18 cellular contexts compared by ENCODE assay signal in the genomic region with DNA sequence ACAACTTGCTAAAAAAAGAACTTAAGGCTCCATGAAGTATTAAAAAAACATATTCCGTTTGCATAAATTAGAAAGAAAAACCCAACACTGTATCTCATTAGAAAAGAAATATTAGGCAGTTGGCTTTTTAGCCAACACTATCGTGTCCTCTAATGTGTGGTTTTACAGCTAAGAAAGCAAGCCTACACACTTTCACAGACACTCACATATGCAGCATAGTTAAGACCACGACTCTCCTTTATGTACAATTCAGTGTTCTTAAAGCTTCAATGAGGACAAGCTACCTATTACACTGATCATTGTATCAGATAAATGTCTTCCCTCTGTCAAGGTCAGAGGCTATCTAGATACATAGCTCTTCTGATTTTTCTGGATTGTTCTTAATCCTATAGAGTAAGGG.
A peak's percentile ranks its signal among the peaks of the same experiment; 100 is the strongest.
DNase-seq lines count a peak whose midpoint lies in the region; ATAC-seq and TF ChIP-seq lines count a peak whose summit lies in the region.
"Had no signal": no experiment of that assay in that cellular context is flagged by ENCODE, and none has a peak within 500 bp of the region (broad histone marks: within the 10 kb centered on the region; RNA-seq: fewer than 3 reads in every experiment).

No MANE protein-coding gene starts in this region.

- no peaks in the 10 kb centered on the region for H3K4me1 ChIP-seq in CD4-positive, alpha-beta memory T cell (ENCODE audit: insufficient read depth, low read length)
- H3K4me1 ChIP-seq in Caco-2: no peaks in the 10 kb centered on the region
- H3K4me1 ChIP-seq: parathyroid adenoma had no signal

- no peaks in the 10 kb centered on the region for H3K27me3 ChIP-seq in CD4-positive, alpha-beta memory T cell (ENCODE audit: insufficient read depth, low read length)
- no peaks in the 10 kb centered on the region for H3K27me3 ChIP-seq in Caco-2 (replicated peaks; ENCODE audit: control insufficient read depth, insufficient read depth, low read length)
- H3K27me3 ChIP-seq: tibial artery had no signal

- no peaks in the 10 kb centered on the region for H3K9me3 Mint-ChIP-seq in CD4-positive, alpha-beta memory T cell
- H3K9me3 Mint-ChIP-seq in memory B cell (no peaks in the 10 kb centered on the region), Caco-2 (ENCODE audit: unreplicated experiment) (no peaks in the 10 kb centered on the region)

- no peak overlapping the region for H3K4me3 ChIP-seq in CD4-positive, alpha-beta memory T cell (ENCODE audit: low read length in 2 of 2)
- H3K4me3 ChIP-seq in SK-N-MC (no peak overlapping the region), Caco-2 (ENCODE audit: low read depth, low read length) (no peak overlapping the region)
- H3K4me3 ChIP-seq: tibial artery had no signal

- ATAC-seq in GM19351 (IDR thresholded peaks at IDR 0.05; ENCODE audit: unreplicated experiment): peak; percentile 87
- no peak for ATAC-seq in memory B cell (ENCODE audit: low read depth)
- ATAC-seq in GM18502 (IDR thresholded peaks at IDR 0.05; ENCODE audit: poor library complexity, unreplicated experiment): no peak

- no peaks in the 10 kb centered on the region for H3K9me3 ChIP-seq in CD4-positive, alpha-beta memory T cell (ENCODE audit: control insufficient read depth in 1 of 2, low read length in 2 of 2)
- H3K9me3 ChIP-seq in SK-N-MC (ENCODE audit: low read depth, low read length) (no peaks in the 10 kb centered on the region), Caco-2 (no peaks in the 10 kb centered on the region)
- H3K9me3 ChIP-seq: tibial artery had no signal

- H3K27ac ChIP-seq in CD4-positive, alpha-beta memory T cell (ENCODE audit: low read depth, low read length): peak overlapping the region; percentile 6
- peak overlapping the region; percentile 74 for H3K27ac ChIP-seq in SK-N-MC
- H3K27ac ChIP-seq: parathyroid adenoma had no signal

- CTCF ChIA-PET in CD4-positive, alpha-beta memory T cell (lab: Charles Lee; ENCODE audit: partially characterized antibody): interaction anchor here (1.2 kb wide), 1 partner anchor 205 kb away, joined by 4 read pairs; no protein-coding TSS in a partner anchor
- CTCF ChIA-PET in Caco-2 (lab: Charles Lee): interaction anchor here (1.3 kb wide), 1 partner anchor 134 kb away, joined by 3 read pairs; the partner anchor contains the start of gene CCDC83

- H3K27ac Mint-ChIP-seq in CD4-positive, alpha-beta memory T cell: peak overlapping the region; percentile 6 to 87 (median 53)
- H3K27ac Mint-ChIP-seq in memory B cell: peak overlapping the region; percentile 85
- no peak overlapping the region for H3K27ac Mint-ChIP-seq in Caco-2 (ENCODE audit: unreplicated experiment)

- BruUV-seq in Caco-2 (replicated peaks; lab: Mats Ljungman, UMichigan): no TSS peak

- TF ChIP-seq CTCF in Caco-2 (IDR thresholded peaks at IDR 0.05; ENCODE audit: insufficient read depth in 1 of 2, low read depth in 1 of 2, low read length in 1 of 2, severe bottlenecking in 1 of 2, unreplicated experiment in 1 of 2): no peak

- peaks cover 24 to 55% of the 10 kb centered on the region in 2 donors for H3K36me3 Mint-ChIP-seq in CD4-positive, alpha-beta memory T cell
- peaks cover 18% of the 10 kb centered on the region for H3K36me3 Mint-ChIP-seq in memory B cell
- peaks cover 83% of the 10 kb centered on the region for H3K36me3 Mint-ChIP-seq in Caco-2 (ENCODE audit: insufficient read depth, unreplicated experiment)

- intact Hi-C loops in CD4-positive, alpha-beta memory T cell (cut with micrococcal nuclease): loop anchor here (10.0 kb wide), 1 partner anchor 394 kb away; no protein-coding TSS in a partner anchor
- intact Hi-C loops in Caco-2 (cut with micrococcal nuclease; ENCODE audit: unreplicated experiment): no loop called here

- no peak for DNase-seq in CD4-positive, alpha-beta memory T cell
- DNase-seq in SK-N-MC (ENCODE audit: low read depth, low spot score) (no peak), memory B cell (ENCODE audit: low spot score in 2 of 2) (no peak), Caco-2 (no peak), A172 (ENCODE audit: low spot score) (no peak), DMS 273 treated with DMSO at 0.1 percent for 48 hours (lab: John Stamatoyannopoulos, UW) (no peak)
- DNase-seq: activated CD4-positive, CD25-positive, alpha-beta regulatory T cell; activated CD8-positive, alpha-beta memory T cell treated with anti-CD3 and anti-CD28 coated beads, Interleukin-2, amount 50 U/mL, for 48 hours; caudate nucleus; hippocampal formation; NCI-H1694; NCI-H510A; SHP77 treated with DMSO at 0.1 percent for 48 hours; stimulated activated CD4-positive, alpha-beta T cell treated with anti-CD3 and anti-CD28 coated beads, Interleukin-4, amount 100 ng/mL, for 4 hours; tibial artery had no signal

- H3K36me3 ChIP-seq in CD4-positive, alpha-beta memory T cell (ENCODE audit: insufficient read depth, low read length): peaks cover 19% of the 10 kb centered on the region
- peaks cover 37% of the 10 kb centered on the region for H3K36me3 ChIP-seq in SK-N-MC (ENCODE audit: insufficient read depth, low read length)
- peaks cover 4% of the 10 kb centered on the region; the same call in 1 of the 2 replicates for H3K36me3 ChIP-seq in Caco-2 (ENCODE audit: control insufficient read depth, insufficient read depth, low read length)

- H3K27me3 Mint-ChIP-seq in CD4-positive, alpha-beta memory T cell: no peaks in the 10 kb centered on the region
- no peaks in the 10 kb centered on the region for H3K27me3 Mint-ChIP-seq in memory B cell
- H3K27me3 Mint-ChIP-seq in Caco-2 (ENCODE audit: insufficient read depth, unreplicated experiment): no peaks in the 10 kb centered on the region

- peaks cover 10 to 28% (median 17%) of the 10 kb centered on the region in 4 donors for H3K4me1 Mint-ChIP-seq in CD4-positive, alpha-beta memory T cell
- peaks cover 7% of the 10 kb centered on the region for H3K4me1 Mint-ChIP-seq in memory B cell
- H3K4me1 Mint-ChIP-seq in Caco-2 (ENCODE audit: low read depth, unreplicated experiment): no peaks in the 10 kb centered on the region

- POLR2A ChIA-PET in CD4-positive, alpha-beta memory T cell (lab: Charles Lee; ENCODE audit: partially characterized antibody): interaction anchor here (2.1 kb wide), 1 partner anchor 9 kb away, joined by 6 read pairs; no protein-coding TSS in a partner anchor
- POLR2A ChIA-PET in Caco-2 (lab: Charles Lee): interaction anchor here (0.5 kb wide), 1 partner anchor 261 kb away, joined by 6 read pairs; no protein-coding TSS in a partner anchor

- H3K9ac ChIP-seq in SK-N-MC (ENCODE audit: insufficient read length): no peak overlapping the region
- H3K9ac ChIP-seq: parathyroid adenoma had no signal

- no peak overlapping the region for H3K4me3 Mint-ChIP-seq in CD4-positive, alpha-beta memory T cell
- no peak overlapping the region for H3K4me3 Mint-ChIP-seq in memory B cell
- H3K4me3 Mint-ChIP-seq in Caco-2 (ENCODE audit: unreplicated experiment): no peak overlapping the region
